1 cellular context compared by ENCODE assay signal in genomic region chr6:43396408-43397149, GRCh38.
TF ChIP-seq lines count a peak whose summit lies in the region.

No MANE protein-coding gene starts in this region.

TF ChIP-seq in H1, 55 proteins besides CTCF, POLR2A, EP300 and RAD21:
- no peak for TF ChIP-seq KDM5A (IDR thresholded peaks at IDR 0.05; ENCODE audit: low read length)
- TF ChIP-seq, protein P1, sequence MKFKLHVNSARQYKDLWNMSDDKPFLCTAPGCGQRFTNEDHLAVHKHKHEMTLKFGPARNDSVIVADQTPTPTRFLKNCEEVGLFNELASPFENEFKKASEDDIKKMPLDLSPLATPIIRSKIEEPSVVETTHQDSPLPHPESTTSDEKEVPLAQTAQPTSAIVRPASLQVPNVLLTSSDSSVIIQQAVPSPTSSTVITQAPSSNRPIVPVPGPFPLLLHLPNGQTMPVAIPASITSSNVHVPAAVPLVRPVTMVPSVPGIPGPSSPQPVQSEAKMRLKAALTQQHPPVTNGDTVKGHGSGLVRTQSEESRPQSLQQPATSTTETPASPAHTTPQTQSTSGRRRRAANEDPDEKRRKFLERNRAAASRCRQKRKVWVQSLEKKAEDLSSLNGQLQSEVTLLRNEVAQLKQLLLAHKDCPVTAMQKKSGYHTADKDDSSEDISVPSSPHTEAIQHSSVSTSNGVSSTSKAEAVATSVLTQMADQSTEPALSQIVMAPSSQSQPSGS (IDR thresholded peaks at IDR 0.05; ENCODE audit: low read length) = no peak
- no peak for TF ChIP-seq ZNF274 (IDR thresholded peaks at IDR 0.05; ENCODE audit: borderline replicate concordance, extremely low read depth, low read length)
- TF ChIP-seq BRCA1 (IDR thresholded peaks at IDR 0.05; ENCODE audit: low read depth, low read length) = no peak
- TF ChIP-seq CHD7 (IDR thresholded peaks at IDR 0.05; ENCODE audit: insufficient replicate concordance, low read length) = no peak
- TF ChIP-seq CTBP2 (IDR thresholded peaks at IDR 0.05; ENCODE audit: borderline replicate concordance, insufficient read depth, insufficient read length, low read length) = no peak
- TF ChIP-seq BACH1 (IDR thresholded peaks at IDR 0.05; ENCODE audit: low read length) = no peak
- no peak for TF ChIP-seq TAF1 (IDR thresholded peaks at IDR 0.05; ENCODE audit: low read depth, low read length)
- TF ChIP-seq FOSL1 (IDR thresholded peaks at IDR 0.05; ENCODE audit: insufficient read depth, low read depth, low read length) = no peak
- no peak for TF ChIP-seq SP2 (IDR thresholded peaks at IDR 0.05; ENCODE audit: low read length)
